In the genomic region with DNA sequence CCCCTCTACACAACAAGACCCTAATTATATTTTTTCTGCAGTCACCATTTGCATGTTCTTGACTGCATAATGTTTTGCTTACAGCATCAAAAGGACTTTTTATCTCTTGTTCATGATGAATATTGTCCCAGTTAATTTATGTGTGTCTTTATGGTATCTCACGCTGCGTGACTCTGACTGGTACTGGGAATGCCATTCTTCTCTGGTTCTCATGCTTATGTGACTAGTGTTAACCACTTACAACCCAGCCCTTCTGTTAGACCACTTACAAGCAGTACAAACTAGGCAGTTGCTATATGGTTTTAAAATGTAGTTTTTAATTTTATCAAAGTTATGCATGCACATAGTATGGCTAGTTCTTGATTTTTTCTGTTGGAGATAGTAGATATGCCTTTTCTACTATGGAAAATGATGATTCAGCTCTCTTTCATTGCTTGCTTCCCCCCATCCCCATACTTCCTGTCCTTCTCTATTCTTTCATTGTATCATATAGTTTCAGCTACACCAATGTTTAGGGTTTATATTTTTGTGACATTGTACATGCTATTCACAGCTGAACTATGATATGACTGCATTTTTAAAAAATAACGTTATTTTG, we compare ENCODE assay signal across 1 cellular context.
A peak's percentile ranks its signal among the peaks of the same experiment; 100 is the strongest.
TF ChIP-seq lines count a peak whose summit lies in the region.

No MANE protein-coding gene starts in this region.

TF ChIP-seq in IMR-90, 13 proteins besides CTCF, POLR2A, EP300 and RAD21:
- peak; percentile 68 for TF ChIP-seq MAFK (IDR thresholded peaks at IDR 0.05; ENCODE audit: low read depth, low read length)
- no peak for TF ChIP-seq MAZ (IDR thresholded peaks at IDR 0.05; ENCODE audit: borderline replicate concordance, low read depth, low read length)
